ENCODE assay signal across 27 cellular contexts in the genomic region with DNA sequence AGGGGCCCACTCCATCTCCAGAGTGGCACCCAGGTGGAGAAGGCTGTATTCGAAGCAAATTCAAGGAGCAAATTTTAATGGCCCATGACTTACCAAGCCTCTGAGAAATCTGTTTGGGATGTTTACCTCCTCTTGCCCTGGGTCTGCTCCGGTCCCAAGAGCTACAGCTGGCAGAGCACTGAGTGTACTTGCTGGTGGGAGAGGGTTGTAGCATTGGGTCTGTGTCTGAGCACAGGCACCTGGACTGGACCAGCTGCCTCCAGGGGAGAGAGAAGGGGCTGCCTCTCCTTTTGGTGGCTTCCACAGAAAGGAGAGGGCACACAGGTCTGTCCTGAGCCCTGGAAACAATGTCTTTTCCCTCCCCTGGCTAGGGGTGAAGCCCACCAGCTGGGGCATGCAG. TPM values are rescaled to one million over a fixed set of nuclear protein-coding genes. Genes with fewer than 3 reads are reported as not detected.
"Had no signal": no experiment of that assay in that cellular context is flagged by ENCODE, and none has a peak within 500 bp of the region (broad histone marks: within the 10 kb centered on the region; RNA-seq: fewer than 3 reads in every experiment).

No MANE protein-coding gene starts in this region.

- H3K9me3 Mint-ChIP-seq: endodermal cell; memory B cell; mesothelial cell of epicardium; natural killer cell treated with Interleukin-12 subunit alpha and Interleukin-12 subunit beta and Interleukin-15 and Interleukin-18, amount 100 ng/mL, for 72 hours; stimulated activated effector memory CD8-positive, alpha-beta T cell treated with anti-CD3 and anti-CD28 coated beads, Interleukin-12 subunit alpha, Interleukin-12 subunit beta, amount 100 ng/mL, for 72 hours; stimulated activated naive CD8-positive, alpha-beta T cell treated with anti-CD3 and anti-CD28 coated beads, Interleukin-15, Interleukin-2, amounts not matched to agents 100 ng/mL and 50 ng/mL, for 24 hours had no signal

- H3K4me3 Mint-ChIP-seq: endodermal cell; memory B cell; natural killer cell treated with Interleukin-12 subunit alpha and Interleukin-12 subunit beta and Interleukin-15 and Interleukin-18, amount 100 ng/mL, for 72 hours; stimulated activated effector memory CD8-positive, alpha-beta T cell treated with anti-CD3 and anti-CD28 coated beads, Interleukin-12 subunit alpha, Interleukin-12 subunit beta, amount 100 ng/mL, for 72 hours; stimulated activated naive CD8-positive, alpha-beta T cell treated with anti-CD3 and anti-CD28 coated beads, Interleukin-15, Interleukin-2, amounts not matched to agents 100 ng/mL and 50 ng/mL, for 24 hours had no signal

- H3K27ac Mint-ChIP-seq: endodermal cell; memory B cell; mesothelial cell of epicardium; natural killer cell treated with Interleukin-12 subunit alpha and Interleukin-12 subunit beta and Interleukin-15 and Interleukin-18, amount 100 ng/mL, for 72 hours; stimulated activated effector memory CD8-positive, alpha-beta T cell treated with anti-CD3 and anti-CD28 coated beads, Interleukin-12 subunit alpha, Interleukin-12 subunit beta, amount 100 ng/mL, for 72 hours; stimulated activated naive CD8-positive, alpha-beta T cell treated with anti-CD3 and anti-CD28 coated beads, Interleukin-15, Interleukin-2, amounts not matched to agents 100 ng/mL and 50 ng/mL, for 24 hours had no signal

- ATAC-seq: foreskin keratinocyte; left cardiac atrium; lower lobe of right lung; right cardiac atrium; stimulated activated effector memory CD8-positive, alpha-beta T cell treated with anti-CD3 and anti-CD28 coated beads, Interleukin-12 subunit alpha, Interleukin-12 subunit beta, amount 100 ng/mL, for 72 hours had no signal

- H3K9me3 ChIP-seq: left ventricle myocardium inferior, lower lobe of right lung, neutrophil, thoracic aorta, transverse colon had no signal

- H3K36me3 Mint-ChIP-seq: memory B cell; natural killer cell treated with Interleukin-12 subunit alpha and Interleukin-12 subunit beta and Interleukin-15 and Interleukin-18, amount 100 ng/mL, for 72 hours; stimulated activated effector memory CD8-positive, alpha-beta T cell treated with anti-CD3 and anti-CD28 coated beads, Interleukin-12 subunit alpha, Interleukin-12 subunit beta, amount 100 ng/mL, for 72 hours had no signal

- H3K4me3 ChIP-seq: coronary artery, left ventricle myocardium inferior, lower lobe of right lung, thoracic aorta, transverse colon had no signal

- H3K27ac ChIP-seq: coronary artery, foreskin keratinocyte, left ventricle myocardium inferior, lower lobe of right lung, neutrophil, thoracic aorta, transverse colon had no signal

- DNase-seq: effector CD4-positive, alpha-beta T cell; endodermal cell; erythroblast; foreskin keratinocyte; kidney; left cardiac atrium; left ventricle myocardium inferior; lower lobe of right lung; right cardiac atrium; small intestine; stimulated activated CD4-positive, alpha-beta T cell treated with anti-CD3 and anti-CD28 coated beads, Interleukin-4, amount 100 ng/mL, for 1 hour; stimulated activated CD8-positive, alpha-beta memory T cell treated with anti-CD3 and anti-CD28 coated beads, Interleukin-4, amount 100 ng/mL, for 48 hours; transverse colon had no signal

- H3K36me3 ChIP-seq: left ventricle myocardium inferior, lower lobe of right lung, neutrophil, thoracic aorta, transverse colon had no signal

- H3K4me1 ChIP-seq: foreskin keratinocyte had no signal

RNA-seq across cellular contexts. Expression of gene EN1, which starts 9.8 kb away (rescaled TPM):
- total RNA-seq: chondrocyte; dermis microvascular lymphatic vessel endothelial cell; endodermal cell; endothelial cell of umbilical vein; foreskin keratinocyte; left cardiac atrium; left ventricle myocardium inferior; mucosa of gallbladder; natural killer cell treated with Interleukin-12 subunit alpha and Interleukin-12 subunit beta and Interleukin-15 and Interleukin-18, amount 100 ng/mL, for 72 hours; osteocyte; right cardiac atrium; thoracic aorta; transverse colon; urinary bladder had no signal
